13 cellular contexts compared by ENCODE assay signal in genomic region chr12:120719496-120720233, GRCh38. TPM values are rescaled to one million over a fixed set of nuclear protein-coding genes. Genes with fewer than 3 reads are reported as not detected.
A peak's percentile ranks its signal among the peaks of the same experiment; 100 is the strongest.
DNase-seq lines count a peak whose midpoint lies in the region; ATAC-seq, FAIRE-seq and TF ChIP-seq lines count a peak whose summit lies in the region.
"Had no signal": no experiment of that assay in that cellular context is flagged by ENCODE, and none has a peak within 500 bp of the region (broad histone marks: within the 10 kb centered on the region; RNA-seq: fewer than 3 reads in every experiment).

No MANE protein-coding gene starts in this region.

- no peak for TF ChIP-seq POLR2A in right lobe of liver (IDR thresholded peaks at IDR 0.05)

- H2AFZ ChIP-seq in astrocyte (ENCODE audit: low read depth, low read length) = no peak overlapping the region
- H2AFZ ChIP-seq: PC-9 had no signal

- no peak for DNase-seq in Right ventricle myocardium superior
- no peak for DNase-seq in Right ventricle myocardium inferior (ENCODE audit: missing footprints)
- DNase-seq in astrocyte (ENCODE audit: low read depth) = no peak
- peak; percentile 81 to 88 (median 88) for DNase-seq in right lobe of liver
- DNase-seq in caudate nucleus (lab: John Stamatoyannopoulos, UW) = no peak
- DNase-seq in RPMI8226 = no peak
- DNase-seq in stimulated activated naive B cell treated with anti-CD40 and anti-IgM and Interleukin-4, amounts not matched to agents 10 μg/mL and 1 μg/mL and 100 μg/mL, for 72 hours = no peak
- DNase-seq: DMS79, NCI-H1105, NCI-H510A treated with DMSO at 0.1 percent for 48 hours, PC-9 had no signal

- WGBS in right lobe of liver (ENCODE audit: insufficient coverage, low coverage, low lambda C conversion rate, missing lambda C conversion rate) = 24% methylated on average over 11 of the region's 11 CpGs

- H3K4me1 ChIP-seq in astrocyte (ENCODE audit: insufficient read depth, low read length) = peaks cover 6% of the 10 kb centered on the region
- peaks cover 0 to 57% (median 12%) of the 10 kb centered on the region in 4 donors for H3K4me1 ChIP-seq in right lobe of liver

- peaks cover 26% of the 10 kb centered on the region for H3K36me3 Mint-ChIP-seq in astrocyte (ENCODE audit: low read depth, unreplicated experiment)
- H3K36me3 Mint-ChIP-seq in stimulated activated naive B cell treated with anti-CD40 and anti-IgM and Interleukin-4, amounts not matched to agents 10 μg/mL and 1 μg/mL and 100 μg/mL, for 72 hours = peaks cover 58 to 68% of the 10 kb centered on the region in 2 donors

- H3K4me2 ChIP-seq in astrocyte (ENCODE audit: low read length) = no peak overlapping the region
- H3K4me2 ChIP-seq: PC-9 had no signal

- intact Hi-C loops in Right ventricle myocardium superior (cut with DNase I) = no loop called here
- intact Hi-C loops in Right ventricle myocardium inferior (cut with DNase I) = no loop called here
- intact Hi-C loops in right lobe of liver (cut with DNase I) = loop anchor here (5.0 to 10.0 kb wide), 2 partner anchors 67 to 75 kb away; partner anchors contain the start of gene CABP1 (in 1 of the 2)

- ATAC-seq in Right ventricle myocardium superior (ENCODE audit: poor library complexity) = peak; percentile 11
- no peak for ATAC-seq in Right ventricle myocardium inferior
- ATAC-seq in right lobe of liver = peak; percentile 80 to 86 (median 84)
- no peak for ATAC-seq in HG02610 (IDR thresholded peaks at IDR 0.05; ENCODE audit: unreplicated experiment)
- no peak for ATAC-seq in stimulated activated naive B cell treated with anti-CD40 and anti-IgM and Interleukin-4, amounts not matched to agents 10 μg/mL and 1 μg/mL and 100 μg/mL, for 72 hours (replicated peaks)

- H3K4me3 Mint-ChIP-seq in astrocyte (ENCODE audit: unreplicated experiment) = peak overlapping the region; percentile 25
- no peak overlapping the region for H3K4me3 Mint-ChIP-seq in stimulated activated naive B cell treated with anti-CD40 and anti-IgM and Interleukin-4, amounts not matched to agents 10 μg/mL and 1 μg/mL and 100 μg/mL, for 72 hours

- no peak for TF ChIP-seq CTCF in astrocyte (IDR thresholded peaks at IDR 0.05; ENCODE audit: insufficient read depth, low read depth, low read length)
- no peak for TF ChIP-seq CTCF in right lobe of liver (IDR thresholded peaks at IDR 0.05)

- peaks cover 19% of the 10 kb centered on the region for H4K20me1 ChIP-seq in astrocyte (ENCODE audit: insufficient read depth, low read length)

- no peak for FAIRE-seq in astrocyte (lab: Jason Lieb, UNC)

- peaks cover 62% of the 10 kb centered on the region for H3K36me3 ChIP-seq in astrocyte (ENCODE audit: insufficient read depth, low read length)
- peaks cover 0 to 37% (median 9%) of the 10 kb centered on the region in 4 donors for H3K36me3 ChIP-seq in right lobe of liver

- H3K79me2 ChIP-seq in astrocyte (ENCODE audit: insufficient read depth, low read length) = peaks cover 3% of the 10 kb centered on the region

- H3K9me3 Mint-ChIP-seq in astrocyte (ENCODE audit: unreplicated experiment) = no peaks in the 10 kb centered on the region
- no peaks in the 10 kb centered on the region for H3K9me3 Mint-ChIP-seq in stimulated activated naive B cell treated with anti-CD40 and anti-IgM and Interleukin-4, amounts not matched to agents 10 μg/mL and 1 μg/mL and 100 μg/mL, for 72 hours

- H3K27me3 ChIP-seq in astrocyte (ENCODE audit: insufficient read depth, low read length) = no peaks in the 10 kb centered on the region
- no peaks in the 10 kb centered on the region for H3K27me3 ChIP-seq in right lobe of liver
- H3K27me3 ChIP-seq: cardiac muscle cell had no signal

- H3K4me3 ChIP-seq in astrocyte (ENCODE audit: insufficient read depth, low read depth, low read length) (no peak overlapping the region), right lobe of liver (no peak overlapping the region)
- H3K4me3 ChIP-seq: cardiac muscle cell, PC-9 had no signal

- H3K9ac ChIP-seq in astrocyte (ENCODE audit: low read length) = no peak overlapping the region

- H3K27me3 Mint-ChIP-seq in astrocyte (ENCODE audit: low read depth, unreplicated experiment) = no peaks in the 10 kb centered on the region
- no peaks in the 10 kb centered on the region for H3K27me3 Mint-ChIP-seq in stimulated activated naive B cell treated with anti-CD40 and anti-IgM and Interleukin-4, amounts not matched to agents 10 μg/mL and 1 μg/mL and 100 μg/mL, for 72 hours

- no peak overlapping the region for H3K27ac ChIP-seq in astrocyte (ENCODE audit: low read depth, low read length)
- peak overlapping the region; percentile 8 to 76 (median 17) for H3K27ac ChIP-seq in right lobe of liver
- no peak overlapping the region for H3K27ac ChIP-seq in caudate nucleus (ENCODE audit: low read depth, low read length)
- H3K27ac ChIP-seq: cardiac muscle cell, PC-9 had no signal

- H3K9me3 ChIP-seq in astrocyte (ENCODE audit: insufficient read depth, low read depth, low read length) (no peaks in the 10 kb centered on the region), right lobe of liver (no peaks in the 10 kb centered on the region)

- peak overlapping the region; percentile 23 for H3K27ac Mint-ChIP-seq in astrocyte (ENCODE audit: unreplicated experiment)
- H3K27ac Mint-ChIP-seq in stimulated activated naive B cell treated with anti-CD40 and anti-IgM and Interleukin-4, amounts not matched to agents 10 μg/mL and 1 μg/mL and 100 μg/mL, for 72 hours = no peak overlapping the region

- peaks cover 15% of the 10 kb centered on the region for H3K4me1 Mint-ChIP-seq in astrocyte (ENCODE audit: low read depth, unreplicated experiment)
- peaks cover 13 to 39% of the 10 kb centered on the region in 2 donors for H3K4me1 Mint-ChIP-seq in stimulated activated naive B cell treated with anti-CD40 and anti-IgM and Interleukin-4, amounts not matched to agents 10 μg/mL and 1 μg/mL and 100 μg/mL, for 72 hours

RNA-seq across cellular contexts. Expression of gene ACADS, which starts 6.0 kb away (rescaled TPM):
- 113 TPM for total RNA-seq in Right ventricle myocardium superior
- 108 TPM for total RNA-seq in Right ventricle myocardium inferior
- total RNA-seq in astrocyte = 2.8 and 2.9 TPM in 2 replicates
- 100 to 1,000 TPM in 5 of 6 experiments, 10 to 100 TPM in 1; 94.1 to 172 (median 156) TPM for total RNA-seq in right lobe of liver

RNA-seq across cellular contexts. Expression of gene UNC119B, which starts 9.4 kb away (rescaled TPM):
- total RNA-seq in Right ventricle myocardium superior (13.4 TPM), Right ventricle myocardium inferior (14.0 TPM), astrocyte (21.3 and 24.3 TPM in 2 replicates), right lobe of liver (10 to 100 TPM in 1 of 6 experiments, 1 to 10 TPM in 5; 4.7 to 10.2 (median 6.6) TPM)

RNA-seq across cellular contexts. Expression of gene MLEC, which starts 32.7 kb away (rescaled TPM):
- total RNA-seq in Right ventricle myocardium superior (125 TPM), Right ventricle myocardium inferior (128 TPM), astrocyte (137 and 152 TPM in 2 replicates), right lobe of liver (100 to 1,000 TPM; 102 to 193 (median 126) TPM)

Comparison
In these comparisons a context has a peak if more than half of its experiments do, and no peak if none do; other contexts are left out.
1. ATAC-seq: peak in Right ventricle myocardium superior (single experiment) and right lobe of liver (4 of 4); none in Right ventricle myocardium inferior (single experiment), HG02610 (single experiment) and stimulated activated naive B cell treated with anti-CD40 and anti-IgM and Interleukin-4, amounts not matched to agents 10 μg/mL and 1 μg/mL and 100 μg/mL, for 72 hours (0 of 2).
2. DNase-seq: peak in right lobe of liver (3 of 3); none in Right ventricle myocardium superior (single experiment), Right ventricle myocardium inferior (single experiment), astrocyte (single experiment), caudate nucleus (0 of 61), RPMI8226 (single experiment) and stimulated activated naive B cell treated with anti-CD40 and anti-IgM and Interleukin-4, amounts not matched to agents 10 μg/mL and 1 μg/mL and 100 μg/mL, for 72 hours (single experiment).
3. H3K27ac ChIP-seq: peak in right lobe of liver (3 of 3); none in astrocyte (single experiment) and caudate nucleus (single experiment).
4. RNA of gene ACADS, which starts 6.0 kb away (total RNA-seq): 94.1 to 172 TPM in right lobe of liver, 113 TPM in Right ventricle myocardium superior (single experiment) and 108 TPM in Right ventricle myocardium inferior (single experiment); 2.8 to 2.9 TPM in astrocyte; every median in the first group is over 10 times any median in the second.
5. intact Hi-C loops: an anchor here in right lobe of liver (5.0 to 10.0 kb wide); none called in Right ventricle myocardium superior and Right ventricle myocardium inferior.